ENCODE assay signal across 18 cellular contexts in genomic region chr12:132518354-132518992, GRCh38. TPM values are rescaled to one million over a fixed set of nuclear protein-coding genes. Genes with fewer than 3 reads are reported as not detected.
DNase-seq lines count a peak whose midpoint lies in the region; ATAC-seq, FAIRE-seq and TF ChIP-seq lines count a peak whose summit lies in the region.
"Had no signal": no experiment of that assay in that cellular context is flagged by ENCODE, and none has a peak within 500 bp of the region (broad histone marks: within the 10 kb centered on the region; RNA-seq: fewer than 3 reads in every experiment).

No MANE protein-coding gene starts in this region.

- FAIRE-seq in GM12891 (lab: Jason Lieb, UNC): peak; percentile 54
- FAIRE-seq: GM19239, RCC 7860 had no signal

- ATAC-seq in T-helper 17 cell (no peak), GM18861 (IDR thresholded peaks at IDR 0.05; ENCODE audit: unreplicated experiment) (no peak)

- H3K4me3 Mint-ChIP-seq in T-helper 17 cell (peak overlapping the region; percentile 0), endodermal cell (no peak overlapping the region), type B pancreatic cell (peak overlapping the region; percentile 54)
- H3K4me3 Mint-ChIP-seq: CD8-positive, alpha-beta T cell had no signal

- WGBS in endodermal cell (ENCODE audit: insufficient coverage in 1 of 2, insufficient read length in 1 of 2), 2 experiments: 85 to 94% methylated on average over 7 of the region's 7 CpGs

- no peak for TF ChIP-seq POLR2A in GM12891 (IDR thresholded peaks at IDR 0.05; ENCODE audit: low read depth, low read length)

- H3K9me3 ChIP-seq in T-helper 17 cell (ENCODE audit: control insufficient read depth, low read length, poor library complexity, severe bottlenecking) (no peaks in the 10 kb centered on the region), endodermal cell (ENCODE audit: control insufficient read depth, low read length) (peaks cover 11% of the 10 kb centered on the region)

- H3K9me3 Mint-ChIP-seq in endodermal cell (peaks cover 29% of the 10 kb centered on the region), type B pancreatic cell (peaks cover 8% of the 10 kb centered on the region)
- H3K9me3 Mint-ChIP-seq: CD8-positive, alpha-beta T cell had no signal

- H3K4me1 Mint-ChIP-seq in T-helper 17 cell (peaks cover 11% of the 10 kb centered on the region), endodermal cell (peaks cover 4% of the 10 kb centered on the region), type B pancreatic cell (ENCODE audit: unreplicated experiment) (peaks cover 5% of the 10 kb centered on the region)

- H3K27ac Mint-ChIP-seq in T-helper 17 cell (no peak overlapping the region), endodermal cell (no peak overlapping the region), type B pancreatic cell (peak overlapping the region; percentile 47)
- H3K27ac Mint-ChIP-seq: CD8-positive, alpha-beta T cell had no signal

- peaks cover 7% of the 10 kb centered on the region for H3K36me3 ChIP-seq in endodermal cell (ENCODE audit: control insufficient read depth, insufficient read depth, low read length)
- H3K36me3 ChIP-seq: SJSA1 had no signal

- no peak overlapping the region for H3K27ac ChIP-seq in endodermal cell (ENCODE audit: low read depth, low read length)
- H3K27ac ChIP-seq: KMS-11, SJSA1 had no signal

- peak overlapping the region; percentile 23 for H3K4me3 ChIP-seq in endodermal cell (ENCODE audit: low read length)
- H3K4me3 ChIP-seq: SJSA1 had no signal

- no peaks in the 10 kb centered on the region for H3K27me3 Mint-ChIP-seq in T-helper 17 cell
- peaks cover 8% of the 10 kb centered on the region for H3K27me3 Mint-ChIP-seq in endodermal cell (ENCODE audit: insufficient read depth)
- H3K27me3 Mint-ChIP-seq in type B pancreatic cell: no peaks in the 10 kb centered on the region

- H3K27me3 ChIP-seq in endodermal cell (ENCODE audit: control insufficient read depth, insufficient read depth, low read length, poor library complexity, severe bottlenecking): no peaks in the 10 kb centered on the region
- H3K27me3 ChIP-seq: SJSA1 had no signal

- H3K36me3 Mint-ChIP-seq in T-helper 17 cell (ENCODE audit: low read depth) (peaks cover 15% of the 10 kb centered on the region), endodermal cell (ENCODE audit: low read depth) (peaks cover 37% of the 10 kb centered on the region), type B pancreatic cell (peaks cover 19% of the 10 kb centered on the region)

- DNase-seq in GM12891 (ENCODE audit: insufficient read length, low spot score) (no peak), T-helper 17 cell (no peak), endodermal cell (no peak), type B pancreatic cell (ENCODE audit: extremely low spot score, unreplicated experiment) (no peak), NAMALWA (ENCODE audit: low spot score) (no peak)
- no peak for DNase-seq in activated CD4-positive, alpha-beta T cell treated with anti-CD3 and anti-CD28 coated beads, Interleukin-2, amount 50 U/mL, for 4 hours
- DNase-seq: GOT3, NCI-H1105 treated with DMSO at 0.1 percent for 48 hours, NCI-H2081, NCI-H2171 treated with DMSO at 0.1 percent for 48 hours, NCI-H446, NCI-H526 treated with DMSO at 0.1 percent for 48 hours had no signal

- TF ChIP-seq CTCF in endodermal cell (conservative IDR thresholded peaks at IDR 0.05): no peak
- no peak for TF ChIP-seq CTCF in type B pancreatic cell (conservative IDR thresholded peaks at IDR 0.05)

- H3K4me1 ChIP-seq in endodermal cell (ENCODE audit: control insufficient read depth, insufficient read depth, low read length): no peaks in the 10 kb centered on the region
- H3K4me1 ChIP-seq: SJSA1 had no signal

- no peak overlapping the region for H3K9ac ChIP-seq in endodermal cell (ENCODE audit: extremely low read depth, low read length, poor library complexity, severe bottlenecking)
- H3K9ac ChIP-seq: KMS-11 had no signal

TF ChIP-seq in GM12891, 5 proteins besides CTCF, POLR2A, EP300 and RAD21:
- TF ChIP-seq SPI1 (IDR thresholded peaks at IDR 0.05; ENCODE audit: low read depth, low read length): no peak
- no peak for TF ChIP-seq PAX5 (IDR thresholded peaks at IDR 0.05; ENCODE audit: insufficient read depth, low read length, severe bottlenecking)
- TF ChIP-seq POU2F2 (IDR thresholded peaks at IDR 0.05; ENCODE audit: low read depth, low read length): no peak
- no peak for TF ChIP-seq TAF1 (IDR thresholded peaks at IDR 0.05; ENCODE audit: low read depth, low read length)
- no peak for TF ChIP-seq POLR2AphosphoS5 (IDR thresholded peaks at IDR 0.05; ENCODE audit: low read depth, low read length)

RNA-seq across cellular contexts. Expression of gene FBRSL1, which starts 28.5 kb away (rescaled TPM):
- polyA plus RNA-seq in GM12891 (2012; ENCODE audit: low read depth, missing spikeins): 14.6 TPM
- total RNA-seq in T-helper 17 cell (10 to 100 TPM; 79.3 to 86.3 TPM), endodermal cell (10 to 100 TPM; 74.9 to 92.3 TPM), type B pancreatic cell (ENCODE audit: low replicate concordance) (108 TPM in 2 replicates)
- polyA plus RNA-seq in endodermal cell (2013, experiment 1 of 2): 72.6 TPM
- 64.1 TPM for polyA plus RNA-seq in endodermal cell (2013, experiment 2 of 2)
